8 cellular contexts compared by ENCODE assay signal in genomic region chr20:62702886-62703852, GRCh38. TPM values are rescaled to one million over a fixed set of nuclear protein-coding genes. Genes with fewer than 3 reads are reported as not detected.
DNase-seq lines count a peak whose midpoint lies in the region; ATAC-seq and TF ChIP-seq lines count a peak whose summit lies in the region.

No MANE protein-coding gene starts in this region.

- DNase-seq in stimulated activated CD4-positive, alpha-beta T cell treated with anti-CD3 and anti-CD28 coated beads, Interleukin-1b, Interleukin-23, amount 100 ng/mL, for 48 hours = peak; percentile 38
- no peak for DNase-seq in stimulated activated CD4-positive, alpha-beta T cell treated with anti-CD3 and anti-CD28 coated beads, Interleukin-4, amount 100 ng/mL, for 1 hour
- DNase-seq in RPMI8226 (peak; percentile 63), epithelial cell of esophagus (ENCODE audit: low read depth) (peak; percentile 95), esophagus muscularis mucosa (ENCODE audit: extremely low spot score) (no peak)
- peak; percentile 52 for DNase-seq in stimulated activated CD8-positive, alpha-beta memory T cell treated with anti-CD3 and anti-CD28 coated beads, Interleukin-4, amount 100 ng/mL, for 48 hours

- no peaks in the 10 kb centered on the region for H3K36me3 ChIP-seq in esophagus muscularis mucosa

- peak overlapping the region in 1 of 4 donors; percentile 47 for H3K27ac ChIP-seq in esophagus muscularis mucosa (replicated peaks in 1 of 4)

- WGBS in esophagus muscularis mucosa = 80% methylated on average over 21 of the region's 25 CpGs

- H3K4me3 ChIP-seq in epithelial cell of esophagus (ENCODE audit: low read length) (no peak overlapping the region), esophagus muscularis mucosa (no peak overlapping the region)

- H3K27me3 ChIP-seq in esophagus muscularis mucosa = peaks cover under 1 to 16% (median 5%) of the 10 kb centered on the region in 4 donors

- TF ChIP-seq CTCF in epithelial cell of esophagus (IDR thresholded peaks at IDR 0.05; ENCODE audit: insufficient read depth, low read depth, low read length, missing control alignments) = peak; percentile 46
- TF ChIP-seq CTCF in esophagus muscularis mucosa (IDR thresholded peaks at IDR 0.05) = peak in 1 of 3 experiments; percentile 33

- no peaks in the 10 kb centered on the region for H3K9me3 ChIP-seq in esophagus muscularis mucosa

- H3K4me1 ChIP-seq in esophagus muscularis mucosa = peaks cover 6 to 29% (median 22%) of the 10 kb centered on the region in 4 donors

- intact Hi-C loops in esophagus muscularis mucosa (cut with DNase I) = no loop called here

- no peak for TF ChIP-seq POLR2A in esophagus muscularis mucosa (IDR thresholded peaks at IDR 0.05; ENCODE audit: low read depth)

- TF ChIP-seq EP300 in esophagus muscularis mucosa (IDR thresholded peaks at IDR 0.05) = no peak

- ATAC-seq in GM18909 (IDR thresholded peaks at IDR 0.05; ENCODE audit: poor library complexity, unreplicated experiment) = no peak
- ATAC-seq in GM19455 (IDR thresholded peaks at IDR 0.05; ENCODE audit: unreplicated experiment) = no peak

RNA-seq across cellular contexts. Expression of gene NTSR1, which starts 5.5 kb away (rescaled TPM):
- 1 to 10 TPM in 1 of 4 donors, under 1 TPM in 3; 0.42 to 1.6 (median 0.80) TPM for total RNA-seq in esophagus muscularis mucosa

Comparison
In these comparisons a context has a peak if more than half of its experiments do, and no peak if none do; other contexts are left out.
1. DNase-seq: peak in stimulated activated CD4-positive, alpha-beta T cell treated with anti-CD3 and anti-CD28 coated beads, Interleukin-1b, Interleukin-23, amount 100 ng/mL, for 48 hours (single experiment), RPMI8226 (single experiment), epithelial cell of esophagus (single experiment) and stimulated activated CD8-positive, alpha-beta memory T cell treated with anti-CD3 and anti-CD28 coated beads, Interleukin-4, amount 100 ng/mL, for 48 hours (single experiment); none in stimulated activated CD4-positive, alpha-beta T cell treated with anti-CD3 and anti-CD28 coated beads, Interleukin-4, amount 100 ng/mL, for 1 hour (single experiment) and esophagus muscularis mucosa (single experiment).